In the genomic region with DNA sequence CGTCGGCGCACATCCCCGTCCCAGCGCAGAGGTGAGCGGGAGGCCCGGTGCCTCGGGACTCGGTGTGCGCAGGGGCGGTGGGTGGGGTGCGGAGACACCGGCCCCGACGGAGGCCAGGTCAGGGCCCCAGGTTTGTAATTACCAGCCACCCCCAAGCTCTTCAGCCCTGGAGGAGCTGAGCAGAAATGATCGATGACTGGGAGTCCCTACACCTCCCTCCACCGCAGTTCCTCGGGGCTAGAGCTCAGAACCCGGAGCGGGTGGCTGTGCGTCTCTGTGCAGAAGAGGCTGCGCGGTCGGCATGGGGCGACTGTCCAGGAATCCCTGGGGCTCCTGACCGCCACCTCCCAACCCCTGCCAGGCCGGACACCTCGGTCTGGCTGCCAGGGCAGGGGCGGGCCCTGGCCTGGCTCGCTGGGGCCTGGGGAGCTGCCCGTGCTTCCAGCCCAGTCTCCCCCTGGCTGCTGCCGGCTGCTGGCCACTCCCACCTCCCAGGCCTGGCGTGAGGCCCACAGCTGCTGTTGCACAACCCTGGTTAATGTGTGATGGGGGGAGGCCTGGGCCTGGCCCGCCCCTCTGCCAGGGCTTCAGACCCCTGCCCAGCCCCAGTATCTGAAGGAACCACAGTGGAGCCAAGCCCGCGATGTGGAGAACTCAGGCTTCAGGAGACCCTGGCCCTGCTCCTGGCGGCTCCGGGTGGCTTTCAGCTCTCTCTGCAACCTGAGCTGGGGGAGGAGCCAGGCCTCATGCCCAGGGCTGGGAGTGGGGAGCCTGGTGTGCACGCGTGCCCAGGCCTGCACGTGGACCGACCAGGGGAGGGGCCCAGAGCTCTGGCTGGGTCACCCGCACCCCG, we compare ENCODE assay signal across 1 cellular context.
TF ChIP-seq lines count a peak whose summit lies in the region.

No MANE protein-coding gene starts in this region.

TF ChIP-seq in HepG2, 621 proteins besides CTCF, POLR2A, EP300 and RAD21 (continued from another document and continues in another):
- peak; percentile 94 for TF ChIP-seq ZNF574 (CRISPR knock-in tag; IDR thresholded peaks at IDR 0.05)
- TF ChIP-seq RFXANK (CRISPR knock-in tag; IDR thresholded peaks at IDR 0.05): peak; percentile 77; the same call in 1 of the 2 replicates
- TF ChIP-seq JUND (CRISPR knock-in tag; IDR thresholded peaks at IDR 0.05): peak; percentile 75
- TF ChIP-seq PHF5A (CRISPR knock-in tag; IDR thresholded peaks at IDR 0.05; ENCODE audit: low read depth, unreplicated experiment): peak; percentile 79
- TF ChIP-seq, protein P1, sequence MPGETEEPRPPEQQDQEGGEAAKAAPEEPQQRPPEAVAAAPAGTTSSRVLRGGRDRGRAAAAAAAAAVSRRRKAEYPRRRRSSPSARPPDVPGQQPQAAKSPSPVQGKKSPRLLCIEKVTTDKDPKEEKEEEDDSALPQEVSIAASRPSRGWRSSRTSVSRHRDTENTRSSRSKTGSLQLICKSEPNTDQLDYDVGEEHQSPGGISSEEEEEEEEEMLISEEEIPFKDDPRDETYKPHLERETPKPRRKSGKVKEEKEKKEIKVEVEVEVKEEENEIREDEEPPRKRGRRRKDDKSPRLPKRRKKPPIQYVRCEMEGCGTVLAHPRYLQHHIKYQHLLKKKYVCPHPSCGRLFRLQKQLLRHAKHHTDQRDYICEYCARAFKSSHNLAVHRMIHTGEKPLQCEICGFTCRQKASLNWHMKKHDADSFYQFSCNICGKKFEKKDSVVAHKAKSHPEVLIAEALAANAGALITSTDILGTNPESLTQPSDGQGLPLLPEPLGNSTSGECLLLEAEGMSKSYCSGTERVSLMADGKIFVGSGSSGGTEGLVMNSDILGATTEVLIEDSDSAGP (CRISPR knock-in tag; IDR thresholded peaks at IDR 0.05; ENCODE audit: borderline replicate concordance): peak; percentile 97
- TF ChIP-seq ZFP62 (CRISPR knock-in tag; IDR thresholded peaks at IDR 0.05): peak; percentile 76; the same call in 1 of the 2 replicates
- peak; percentile 15; the same call in 1 of the 2 replicates for TF ChIP-seq ZNF224 (CRISPR knock-in tag; IDR thresholded peaks at IDR 0.05)
- peak; percentile 85 for TF ChIP-seq ZBTB14 (CRISPR knock-in tag; IDR thresholded peaks at IDR 0.05)
- TF ChIP-seq ZNF318 (CRISPR knock-in tag; IDR thresholded peaks at IDR 0.05): peak; percentile 30
- TF ChIP-seq ZFAT (CRISPR knock-in tag; conservative IDR thresholded peaks at IDR 0.05): peak; percentile 79; the same call in 1 of the 2 replicates
- peak; percentile 97 for TF ChIP-seq MIXL1 (CRISPR knock-in tag; IDR thresholded peaks at IDR 0.05)
- TF ChIP-seq, protein P2, sequence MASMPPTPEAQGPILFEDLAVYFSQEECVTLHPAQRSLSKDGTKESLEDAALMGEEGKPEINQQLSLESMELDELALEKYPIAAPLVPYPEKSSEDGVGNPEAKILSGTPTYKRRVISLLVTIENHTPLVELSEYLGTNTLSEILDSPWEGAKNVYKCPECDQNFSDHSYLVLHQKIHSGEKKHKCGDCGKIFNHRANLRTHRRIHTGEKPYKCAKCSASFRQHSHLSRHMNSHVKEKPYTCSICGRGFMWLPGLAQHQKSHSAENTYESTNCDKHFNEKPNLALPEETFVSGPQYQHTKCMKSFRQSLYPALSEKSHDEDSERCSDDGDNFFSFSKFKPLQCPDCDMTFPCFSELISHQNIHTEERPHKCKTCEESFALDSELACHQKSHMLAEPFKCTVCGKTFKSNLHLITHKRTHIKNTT (CRISPR knock-in tag; IDR thresholded peaks at IDR 0.05): peak; percentile 97; the same call in 1 of the 2 replicates
- TF ChIP-seq CCDC6 (CRISPR knock-in tag; IDR thresholded peaks at IDR 0.05): peak; percentile 98
- TF ChIP-seq TGIF2 (CRISPR knock-in tag; IDR thresholded peaks at IDR 0.05): peak; percentile 98
- TF ChIP-seq, protein P3, sequence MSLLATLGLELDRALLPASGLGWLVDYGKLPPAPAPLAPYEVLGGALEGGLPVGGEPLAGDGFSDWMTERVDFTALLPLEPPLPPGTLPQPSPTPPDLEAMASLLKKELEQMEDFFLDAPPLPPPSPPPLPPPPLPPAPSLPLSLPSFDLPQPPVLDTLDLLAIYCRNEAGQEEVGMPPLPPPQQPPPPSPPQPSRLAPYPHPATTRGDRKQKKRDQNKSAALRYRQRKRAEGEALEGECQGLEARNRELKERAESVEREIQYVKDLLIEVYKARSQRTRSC (CRISPR knock-in tag; IDR thresholded peaks at IDR 0.05; ENCODE audit: low read depth): peak; percentile 84; the same call in 1 of the 2 replicates
- TF ChIP-seq HMG20A (CRISPR knock-in tag; IDR thresholded peaks at IDR 0.05; ENCODE audit: borderline replicate concordance): peak; percentile 82
- TF ChIP-seq, protein P4, sequence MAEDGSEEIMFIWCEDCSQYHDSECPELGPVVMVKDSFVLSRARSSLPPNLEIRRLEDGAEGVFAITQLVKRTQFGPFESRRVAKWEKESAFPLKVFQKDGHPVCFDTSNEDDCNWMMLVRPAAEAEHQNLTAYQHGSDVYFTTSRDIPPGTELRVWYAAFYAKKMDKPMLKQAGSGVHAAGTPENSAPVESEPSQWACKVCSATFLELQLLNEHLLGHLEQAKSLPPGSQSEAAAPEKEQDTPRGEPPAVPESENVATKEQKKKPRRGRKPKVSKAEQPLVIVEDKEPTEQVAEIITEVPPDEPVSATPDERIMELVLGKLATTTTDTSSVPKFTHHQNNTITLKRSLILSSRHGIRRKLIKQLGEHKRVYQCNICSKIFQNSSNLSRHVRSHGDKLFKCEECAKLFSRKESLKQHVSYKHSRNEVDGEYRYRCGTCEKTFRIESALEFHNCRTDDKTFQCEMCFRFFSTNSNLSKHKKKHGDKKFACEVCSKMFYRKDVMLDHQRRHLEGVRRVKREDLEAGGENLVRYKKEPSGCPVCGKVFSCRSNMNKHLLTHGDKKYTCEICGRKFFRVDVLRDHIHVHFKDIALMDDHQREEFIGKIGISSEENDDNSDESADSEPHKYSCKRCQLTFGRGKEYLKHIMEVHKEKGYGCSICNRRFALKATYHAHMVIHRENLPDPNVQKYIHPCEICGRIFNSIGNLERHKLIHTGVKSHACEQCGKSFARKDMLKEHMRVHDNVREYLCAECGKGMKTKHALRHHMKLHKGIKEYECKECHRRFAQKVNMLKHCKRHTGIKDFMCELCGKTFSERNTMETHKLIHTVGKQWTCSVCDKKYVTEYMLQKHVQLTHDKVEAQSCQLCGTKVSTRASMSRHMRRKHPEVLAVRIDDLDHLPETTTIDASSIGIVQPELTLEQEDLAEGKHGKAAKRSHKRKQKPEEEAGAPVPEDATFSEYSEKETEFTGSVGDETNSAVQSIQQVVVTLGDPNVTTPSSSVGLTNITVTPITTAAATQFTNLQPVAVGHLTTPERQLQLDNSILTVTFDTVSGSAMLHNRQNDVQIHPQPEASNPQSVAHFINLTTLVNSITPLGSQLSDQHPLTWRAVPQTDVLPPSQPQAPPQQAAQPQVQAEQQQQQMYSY (CRISPR knock-in tag; IDR thresholded peaks at IDR 0.05): peak; percentile 79
- no peak for TF ChIP-seq HOXA7 (CRISPR knock-in tag; IDR thresholded peaks at IDR 0.05)
- peak; percentile 85; the same call in 1 of the 2 replicates for TF ChIP-seq ZNF160 (CRISPR knock-in tag; IDR thresholded peaks at IDR 0.05)
- TF ChIP-seq ZNF546 (CRISPR knock-in tag; conservative IDR thresholded peaks at IDR 0.05): peak; percentile 94; the same call in 1 of the 2 replicates
- peak; percentile 97 for TF ChIP-seq HOXD1 (CRISPR knock-in tag; IDR thresholded peaks at IDR 0.05)
- TF ChIP-seq TFDP2 (CRISPR knock-in tag; IDR thresholded peaks at IDR 0.05): peak; percentile 83
- TF ChIP-seq ZKSCAN8 (CRISPR knock-in tag; IDR thresholded peaks at IDR 0.05; ENCODE audit: borderline replicate concordance): peak; percentile 87; the same call in 1 of the 2 replicates
- no peak for TF ChIP-seq HCFC1 (IDR thresholded peaks at IDR 0.05; ENCODE audit: low read depth, low read length)
- TF ChIP-seq TCF7 (IDR thresholded peaks at IDR 0.05; ENCODE audit: low read depth): peak; percentile 7; the same call in 1 of the 2 replicates
- TF ChIP-seq HMGA1 (CRISPR knock-in tag; conservative IDR thresholded peaks at IDR 0.05): no peak
- peak; percentile 85 for TF ChIP-seq TFDP1 (CRISPR knock-in tag; IDR thresholded peaks at IDR 0.05; ENCODE audit: borderline replicate concordance)
